ENCODE assay signal across 7 cellular contexts in the genomic region with DNA sequence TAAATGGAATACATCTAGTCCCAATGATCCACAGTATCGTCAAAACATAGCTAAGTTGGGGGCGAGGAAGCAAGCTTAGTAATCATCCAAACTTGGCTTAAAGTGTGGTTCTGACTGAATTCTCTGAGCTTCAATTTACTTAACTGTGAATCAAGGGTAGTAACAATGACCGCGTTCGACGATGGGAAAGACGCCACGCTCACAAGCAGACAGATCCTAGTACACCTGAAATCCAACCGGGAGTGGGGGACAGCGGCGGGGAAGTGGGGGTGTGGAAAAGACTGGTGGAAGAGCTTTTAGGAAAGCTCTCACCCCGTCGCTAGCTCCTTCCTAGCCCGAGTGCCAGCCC. TPM values are rescaled to one million over a fixed set of nuclear protein-coding genes. Genes with fewer than 3 reads are reported as not detected.
DNase-seq lines count a peak whose midpoint lies in the region; ATAC-seq and TF ChIP-seq lines count a peak whose summit lies in the region.

No MANE protein-coding gene starts in this region.

- peaks cover 3 to 30% (median 19%) of the 10 kb centered on the region in 4 donors for H3K4me1 ChIP-seq in liver (ENCODE audit: control insufficient read depth in 4 of 4, insufficient read depth in 4 of 4, low read length in 3 of 4)
- H3K4me1 ChIP-seq in upper lobe of left lung = peaks cover 5 to 15% (median 12%) of the 10 kb centered on the region in 4 donors

- under 1% methylated on average over 14 of the region's 14 CpGs for WGBS in liver
- 1 to 3% methylated on average over 14 of the region's 14 CpGs for WGBS in upper lobe of left lung, 2 donors

- peak overlapping the region; percentile 71 to 99 (median 81) for H3K4me3 ChIP-seq in liver (ENCODE audit: low read depth in 1 of 3, low read length in 3 of 3)
- H3K4me3 ChIP-seq in upper lobe of left lung = peak overlapping the region; percentile 57 to 82 (median 71)

- H3K27me3 ChIP-seq in liver (ENCODE audit: control insufficient read depth in 4 of 4, insufficient read depth in 4 of 4, low read length in 3 of 4) (no peaks in the 10 kb centered on the region), upper lobe of left lung (no peaks in the 10 kb centered on the region)

- no peaks in the 10 kb centered on the region for H3K9me3 ChIP-seq in liver (ENCODE audit: control insufficient read depth in 4 of 4, low read length in 3 of 4)
- H3K9me3 ChIP-seq in upper lobe of left lung = no peaks in the 10 kb centered on the region

- H3K27ac ChIP-seq in angular gyrus (ENCODE audit: low read depth, low read length) (peak overlapping the region; percentile 41), liver (ENCODE audit: low read depth in 1 of 2, low read length in 2 of 2) (peak overlapping the region; percentile 73 to 91), upper lobe of left lung (peak overlapping the region; percentile 75 to 87 (median 82))

- no peak for TF ChIP-seq CTCF in liver (IDR thresholded peaks at IDR 0.05; ENCODE audit: low read depth, low read length, missing input control)
- no peak for TF ChIP-seq CTCF in upper lobe of left lung (IDR thresholded peaks at IDR 0.05)

- DNase-seq in upper lobe of left lung (no peak), mucosa of gallbladder (ENCODE audit: low spot score) (no peak), NCI-H2227 (lab: John Stamatoyannopoulos, UW; ENCODE audit: unreplicated experiment) (no peak)

- no peak for TF ChIP-seq EP300 in upper lobe of left lung (IDR thresholded peaks at IDR 0.05)

- no peak for TF ChIP-seq POLR2A in upper lobe of left lung (IDR thresholded peaks at IDR 0.05)

- H3K36me3 ChIP-seq in liver (ENCODE audit: control insufficient read depth in 4 of 4, insufficient read depth in 3 of 4, low read depth in 1 of 4, low read length in 3 of 4) = no peaks in the 10 kb centered on the region
- no peaks in the 10 kb centered on the region for H3K36me3 ChIP-seq in upper lobe of left lung

- TF ChIP-seq RAD21 in liver (IDR thresholded peaks at IDR 0.05) = no peak

- ATAC-seq in GM18867 (IDR thresholded peaks at IDR 0.05; ENCODE audit: unreplicated experiment) (peak; percentile 21), HG03175 (IDR thresholded peaks at IDR 0.05; ENCODE audit: unreplicated experiment) (peak; percentile 15), upper lobe of left lung (ENCODE audit: low FRiP score in 2 of 2) (no peak)

- H3K9ac ChIP-seq in liver (ENCODE audit: low read depth in 1 of 2, low read length in 2 of 2) = peak overlapping the region; percentile 65 to 91

TF ChIP-seq in liver, 16 proteins besides CTCF, POLR2A, EP300 and RAD21:
- TF ChIP-seq GABPA (IDR thresholded peaks at IDR 0.05 in 1 of 2, conservative IDR thresholded peaks at IDR 0.05 in 1 of 2) (no peak), YY1 (IDR thresholded peaks at IDR 0.05) (no peak), EGR1 (IDR thresholded peaks at IDR 0.05; ENCODE audit: low read depth in 2 of 2) (no peak), NR2F2 (IDR thresholded peaks at IDR 0.05) (no peak), FOXA1 (IDR thresholded peaks at IDR 0.05) (no peak), HNF4A (conservative IDR thresholded peaks at IDR 0.05) (no peak), HNF4G (IDR thresholded peaks at IDR 0.05) (no peak)
- TF ChIP-seq, protein P1, sequence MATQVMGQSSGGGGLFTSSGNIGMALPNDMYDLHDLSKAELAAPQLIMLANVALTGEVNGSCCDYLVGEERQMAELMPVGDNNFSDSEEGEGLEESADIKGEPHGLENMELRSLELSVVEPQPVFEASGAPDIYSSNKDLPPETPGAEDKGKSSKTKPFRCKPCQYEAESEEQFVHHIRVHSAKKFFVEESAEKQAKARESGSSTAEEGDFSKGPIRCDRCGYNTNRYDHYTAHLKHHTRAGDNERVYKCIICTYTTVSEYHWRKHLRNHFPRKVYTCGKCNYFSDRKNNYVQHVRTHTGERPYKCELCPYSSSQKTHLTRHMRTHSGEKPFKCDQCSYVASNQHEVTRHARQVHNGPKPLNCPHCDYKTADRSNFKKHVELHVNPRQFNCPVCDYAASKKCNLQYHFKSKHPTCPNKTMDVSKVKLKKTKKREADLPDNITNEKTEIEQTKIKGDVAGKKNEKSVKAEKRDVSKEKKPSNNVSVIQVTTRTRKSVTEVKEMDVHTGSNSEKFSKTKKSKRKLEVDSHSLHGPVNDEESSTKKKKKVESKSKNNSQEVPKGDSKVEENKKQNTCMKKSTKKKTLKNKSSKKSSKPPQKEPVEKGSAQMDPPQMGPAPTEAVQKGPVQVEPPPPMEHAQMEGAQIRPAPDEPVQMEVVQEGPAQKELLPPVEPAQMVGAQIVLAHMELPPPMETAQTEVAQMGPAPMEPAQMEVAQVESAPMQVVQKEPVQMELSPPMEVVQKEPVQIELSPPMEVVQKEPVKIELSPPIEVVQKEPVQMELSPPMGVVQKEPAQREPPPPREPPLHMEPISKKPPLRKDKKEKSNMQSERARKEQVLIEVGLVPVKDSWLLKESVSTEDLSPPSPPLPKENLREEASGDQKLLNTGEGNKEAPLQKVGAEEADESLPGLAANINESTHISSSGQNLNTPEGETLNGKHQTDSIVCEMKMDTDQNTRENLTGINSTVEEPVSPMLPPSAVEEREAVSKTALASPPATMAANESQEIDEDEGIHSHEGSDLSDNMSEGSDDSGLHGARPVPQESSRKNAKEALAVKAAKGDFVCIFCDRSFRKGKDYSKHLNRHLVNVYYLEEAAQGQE (IDR thresholded peaks at IDR 0.05) = no peak
- TF ChIP-seq, protein P2, sequence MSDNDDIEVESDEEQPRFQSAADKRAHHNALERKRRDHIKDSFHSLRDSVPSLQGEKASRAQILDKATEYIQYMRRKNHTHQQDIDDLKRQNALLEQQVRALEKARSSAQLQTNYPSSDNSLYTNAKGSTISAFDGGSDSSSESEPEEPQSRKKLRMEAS (IDR thresholded peaks at IDR 0.05) = no peak
- TF ChIP-seq, protein P3, sequence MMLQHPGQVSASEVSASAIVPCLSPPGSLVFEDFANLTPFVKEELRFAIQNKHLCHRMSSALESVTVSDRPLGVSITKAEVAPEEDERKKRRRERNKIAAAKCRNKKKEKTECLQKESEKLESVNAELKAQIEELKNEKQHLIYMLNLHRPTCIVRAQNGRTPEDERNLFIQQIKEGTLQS (IDR thresholded peaks at IDR 0.05) = no peak

RNA-seq across cellular contexts. Expression of a gene that starts 0.4 kb away (rescaled TPM):
- total RNA-seq in liver = 10 to 100 TPM; 10.3 to 13.3 TPM
- 10 to 100 TPM; 21.2 to 77.0 TPM for polyA plus RNA-seq in liver
- total RNA-seq in upper lobe of left lung = 10 to 100 TPM in 5 of 6 donors, 1 to 10 TPM in 1; 9.4 to 24.0 (median 22.4) TPM
- total RNA-seq in mucosa of gallbladder = 61.4 TPM

RNA-seq across cellular contexts. Expression of a gene that starts 57.8 kb away (rescaled TPM):
- total RNA-seq in liver = 10 to 100 TPM; 12.4 to 22.0 TPM
- polyA plus RNA-seq in liver = 10 to 100 TPM in 1 of 2 donors, 1 to 10 TPM in 1; 8.8 to 27.1 TPM
- total RNA-seq in upper lobe of left lung = 10 to 100 TPM in 5 of 6 donors, 1 to 10 TPM in 1; 9.4 to 29.7 (median 22.8) TPM
- total RNA-seq in mucosa of gallbladder = 64.2 TPM

Comparison
In these comparisons a context has a peak if more than half of its experiments do, and no peak if none do; other contexts are left out.
1. ATAC-seq: peak in GM18867 (single experiment) and HG03175 (single experiment); none in upper lobe of left lung (0 of 2).
2. Peak in every context shown above with its lines, with median percentiles within 50 percentile points of each other: H3K27ac ChIP-seq.